In the genomic region with DNA sequence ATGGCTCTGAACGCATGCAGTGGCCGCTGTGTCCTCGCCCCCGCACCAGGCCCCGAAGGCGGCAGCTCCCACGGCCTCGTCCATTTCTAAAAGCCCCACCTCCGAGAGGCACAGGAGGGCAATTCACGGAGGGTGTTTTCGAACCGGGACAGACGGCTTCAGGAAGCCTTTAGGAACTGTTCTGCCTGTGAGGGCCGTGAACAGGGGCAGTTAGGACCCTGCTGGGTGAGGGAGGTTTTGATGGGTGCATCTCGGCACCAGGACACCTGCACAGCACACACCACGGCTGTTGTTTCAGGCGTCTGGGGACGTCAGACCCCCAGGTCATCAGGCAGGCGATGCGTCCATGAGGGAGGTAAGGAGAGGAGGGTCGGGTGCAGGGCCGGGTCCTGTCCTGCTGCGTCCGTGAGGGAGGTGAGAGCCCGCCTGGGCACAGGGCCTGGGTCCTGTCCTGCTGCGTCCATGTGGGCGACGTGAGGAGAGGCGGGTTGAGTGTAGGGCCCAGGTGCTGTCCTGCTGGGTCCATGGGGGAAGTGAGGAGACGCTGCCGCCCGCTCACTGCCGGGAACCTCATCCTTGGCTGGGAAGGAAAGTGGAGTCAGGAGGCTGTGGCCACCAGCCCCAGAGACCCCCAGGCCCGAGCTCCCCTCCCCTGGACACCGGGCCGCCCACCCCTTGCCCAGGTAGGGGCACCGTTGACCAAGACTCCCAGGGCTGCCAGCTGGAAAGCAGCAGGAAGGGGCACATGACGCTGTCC, we compare ENCODE assay signal across 20 cellular contexts. TPM values are rescaled to one million over a fixed set of nuclear protein-coding genes. Genes with fewer than 3 reads are reported as not detected.
"Had no signal": no experiment of that assay in that cellular context is flagged by ENCODE, and none has a peak within 500 bp of the region (broad histone marks: within the 10 kb centered on the region; RNA-seq: fewer than 3 reads in every experiment).

No MANE protein-coding gene starts in this region.

- H3K36me3 Mint-ChIP-seq: T-cell, type B pancreatic cell had no signal

- H3K27ac ChIP-seq: brain microvascular endothelial cell, gastrocnemius medialis, parathyroid adenoma had no signal

- H3K4me1 ChIP-seq: gastrocnemius medialis, parathyroid adenoma had no signal

- H3K27me3 ChIP-seq: brain microvascular endothelial cell had no signal

- H3K4me3 Mint-ChIP-seq: activated CD4-positive, alpha-beta memory T cell treated with anti-CD3 and anti-CD28 coated beads, Interleukin-2, amount 10 ng/mL, durations not matched to agents 7 days and 5 days; activated CD8-positive, alpha-beta memory T cell treated with anti-CD3 and anti-CD28 coated beads, Interleukin-2, amount 10 ng/mL, durations not matched to agents 7 days and 5 days; central memory CD8-positive, alpha-beta T cell; naive thymus-derived CD4-positive, alpha-beta T cell; T-cell; type B pancreatic cell had no signal

- H3K36me3 ChIP-seq: brain microvascular endothelial cell, gastrocnemius medialis had no signal

- FAIRE-seq: keratinocyte had no signal

- H3K4me1 Mint-ChIP-seq: activated CD4-positive, alpha-beta memory T cell treated with anti-CD3 and anti-CD28 coated beads, Interleukin-2, amount 10 ng/mL, durations not matched to agents 7 days and 5 days; activated CD8-positive, alpha-beta memory T cell treated with anti-CD3 and anti-CD28 coated beads, Interleukin-2, amount 10 ng/mL, durations not matched to agents 7 days and 5 days; central memory CD8-positive, alpha-beta T cell; naive thymus-derived CD4-positive, alpha-beta T cell; T-cell had no signal

- DNase-seq: activated CD4-positive, alpha-beta memory T cell treated with anti-CD3 and anti-CD28 coated beads, Interleukin-2, amount 10 ng/mL, durations not matched to agents 7 days and 5 days; activated CD4-positive, alpha-beta T cell treated with anti-CD3 and anti-CD28 coated beads for 48 hours; activated CD4-positive, CD25-positive, alpha-beta regulatory T cell; activated CD8-positive, alpha-beta memory T cell treated with anti-CD3 and anti-CD28 coated beads, Interleukin-2, amount 10 ng/mL, durations not matched to agents 7 days and 5 days; activated naive CD4-positive, alpha-beta T cell treated with Interleukin-2 at 50 U/mL for 16 hours; anterior cingulate cortex; brain microvascular endothelial cell; cortex of kidney; gastrocnemius medialis; mesenchymal stem cell; stimulated activated CD4-positive, alpha-beta T cell treated with anti-CD3 and anti-CD28 coated beads, Interleukin-2, amount 100 ng/mL, for 24 hours; stimulated activated naive CD8-positive, alpha-beta T cell treated with anti-CD3 and anti-CD28 coated beads, Interleukin-15, Interleukin-2, amounts not matched to agents 100 U/mL and 50 U/mL, for 24 hours; T-cell had no signal

- ATAC-seq: activated CD8-positive, alpha-beta memory T cell treated with anti-CD3 and anti-CD28 coated beads, Interleukin-2, amount 10 ng/mL, durations not matched to agents 7 days and 5 days; gastrocnemius medialis; left lobe of liver; naive thymus-derived CD4-positive, alpha-beta T cell; stimulated activated naive CD8-positive, alpha-beta T cell treated with anti-CD3 and anti-CD28 coated beads, Interleukin-15, Interleukin-2, amounts not matched to agents 100 U/mL and 50 U/mL, for 24 hours; T-cell had no signal

- H3K27ac Mint-ChIP-seq: activated CD4-positive, alpha-beta memory T cell treated with anti-CD3 and anti-CD28 coated beads, Interleukin-2, amount 10 ng/mL, durations not matched to agents 7 days and 5 days; activated CD8-positive, alpha-beta memory T cell treated with anti-CD3 and anti-CD28 coated beads, Interleukin-2, amount 10 ng/mL, durations not matched to agents 7 days and 5 days; naive thymus-derived CD4-positive, alpha-beta T cell; T-cell; type B pancreatic cell had no signal

- H3K4me3 ChIP-seq: gastrocnemius medialis had no signal

RNA-seq across cellular contexts. Expression of a gene that starts 25.5 kb away (rescaled TPM):
- total RNA-seq: activated CD4-positive, alpha-beta memory T cell treated with anti-CD3 and anti-CD28 coated beads, Interleukin-2, amount 10 ng/mL, durations not matched to agents 7 days and 5 days; activated CD8-positive, alpha-beta memory T cell treated with anti-CD3 and anti-CD28 coated beads, Interleukin-2, amount 10 ng/mL, durations not matched to agents 7 days and 5 days; left lobe of liver; mucosa of gallbladder; naive thymus-derived CD4-positive, alpha-beta T cell; T-cell had no signal
